In genomic region chr20:37979021-37979985, GRCh38 we compare ENCODE assay signal across 13 cellular contexts. TPM values are rescaled to one million over a fixed set of nuclear protein-coding genes. Genes with fewer than 3 reads are reported as not detected.
DNase-seq lines count a peak whose midpoint lies in the region; ATAC-seq and TF ChIP-seq lines count a peak whose summit lies in the region.
"Had no signal": no experiment of that assay in that cellular context is flagged by ENCODE, and none has a peak within 500 bp of the region (broad histone marks: within the 10 kb centered on the region; RNA-seq: fewer than 3 reads in every experiment).

No MANE protein-coding gene starts in this region.

- POLR2A ChIA-PET in WTC11 (lab: Charles Lee), result no interaction called here

- CTCF ChIA-PET in WTC11 (lab: Charles Lee), result interaction anchor here (0.7 to 3.3 kb wide), 4 partner anchors 14 to 415 kb away, joined by 3 to 32 read pairs (median 5); no protein-coding TSS in a partner anchor

- H3K4me3 Mint-ChIP-seq in stimulated activated naive CD8-positive, alpha-beta T cell treated with anti-CD3 and anti-CD28 coated beads, Interleukin-15, amount 100 ng/mL, for 72 hours, result no peak overlapping the region
- no peak overlapping the region for H3K4me3 Mint-ChIP-seq in WTC11
- no peak overlapping the region for H3K4me3 Mint-ChIP-seq in glutamatergic neuron (ENCODE audit: unreplicated experiment)
- H3K4me3 Mint-ChIP-seq: B cell; CD8-positive, alpha-beta T cell; IgD-negative memory B cell had no signal

- no peak for ATAC-seq in stimulated activated naive CD8-positive, alpha-beta T cell treated with anti-CD3 and anti-CD28 coated beads, Interleukin-15, amount 100 ng/mL, for 72 hours
- ATAC-seq in stimulated activated naive CD8-positive, alpha-beta T cell treated with anti-CD3 and anti-CD28 coated beads, Interleukin-15, Interleukin-2, amounts not matched to agents 100 U/mL and 50 U/mL, for 24 hours, result no peak
- no peak for ATAC-seq in WTC11
- ATAC-seq: CD8-positive, alpha-beta T cell had no signal

- TF ChIP-seq CTCF in WTC11 (IDR thresholded peaks at IDR 0.05) (no peak), glutamatergic neuron (IDR thresholded peaks at IDR 0.05; ENCODE audit: partially characterized antibody, unreplicated experiment) (peak; percentile 19)

- H3K36me3 Mint-ChIP-seq in WTC11 (peaks cover 16% of the 10 kb centered on the region), glutamatergic neuron (ENCODE audit: unreplicated experiment) (no peaks in the 10 kb centered on the region)

- DNase-seq in stimulated activated naive CD8-positive, alpha-beta T cell treated with anti-CD3 and anti-CD28 coated beads, Interleukin-15, amount 100 ng/mL, for 72 hours, result no peak
- DNase-seq in stimulated activated naive CD8-positive, alpha-beta T cell treated with anti-CD3 and anti-CD28 coated beads, Interleukin-15, Interleukin-2, amounts not matched to agents 100 U/mL and 50 U/mL, for 24 hours, result no peak
- DNase-seq in WTC11 (ENCODE audit: low spot score), result no peak
- no peak for DNase-seq in glutamatergic neuron
- no peak for DNase-seq in EL
- no peak for DNase-seq in activated CD4-positive, alpha-beta T cell treated with anti-CD3 and anti-CD28 coated beads for 48 hours
- DNase-seq in SHP77 (lab: John Stamatoyannopoulos, UW), result no peak
- DNase-seq: CD8-positive, alpha-beta T cell; COR-L47; DND-41; GF-D8 had no signal

- H3K9me3 Mint-ChIP-seq in stimulated activated naive CD8-positive, alpha-beta T cell treated with anti-CD3 and anti-CD28 coated beads, Interleukin-15, amount 100 ng/mL, for 72 hours, result no peaks in the 10 kb centered on the region
- H3K9me3 Mint-ChIP-seq in WTC11 (no peaks in the 10 kb centered on the region), glutamatergic neuron (ENCODE audit: unreplicated experiment) (peaks cover 8% of the 10 kb centered on the region)
- H3K9me3 Mint-ChIP-seq: CD8-positive, alpha-beta T cell; IgD-negative memory B cell had no signal

- peak overlapping the region; percentile 46 to 59 for H3K27ac Mint-ChIP-seq in stimulated activated naive CD8-positive, alpha-beta T cell treated with anti-CD3 and anti-CD28 coated beads, Interleukin-15, amount 100 ng/mL, for 72 hours
- H3K27ac Mint-ChIP-seq in WTC11 (no peak overlapping the region), glutamatergic neuron (ENCODE audit: unreplicated experiment) (no peak overlapping the region)
- H3K27ac Mint-ChIP-seq: B cell; CD8-positive, alpha-beta T cell; IgD-negative memory B cell had no signal

- H3K27me3 Mint-ChIP-seq in stimulated activated naive CD8-positive, alpha-beta T cell treated with anti-CD3 and anti-CD28 coated beads, Interleukin-15, amount 100 ng/mL, for 72 hours, result no peaks in the 10 kb centered on the region
- no peaks in the 10 kb centered on the region; the same call in none of the 2 replicates for H3K27me3 Mint-ChIP-seq in WTC11 (ENCODE audit: low read depth)
- peaks cover 2% of the 10 kb centered on the region for H3K27me3 Mint-ChIP-seq in glutamatergic neuron (ENCODE audit: unreplicated experiment)
- H3K27me3 Mint-ChIP-seq: B cell, IgD-negative memory B cell had no signal

- peaks cover 20% of the 10 kb centered on the region for H3K4me1 Mint-ChIP-seq in stimulated activated naive CD8-positive, alpha-beta T cell treated with anti-CD3 and anti-CD28 coated beads, Interleukin-15, amount 100 ng/mL, for 72 hours
- H3K4me1 Mint-ChIP-seq in WTC11 (peaks cover 19% of the 10 kb centered on the region), glutamatergic neuron (ENCODE audit: low read depth, unreplicated experiment) (peaks cover 24% of the 10 kb centered on the region)

TF ChIP-seq in WTC11, 78 proteins besides CTCF, POLR2A, EP300 and RAD21:
- TF ChIP-seq ZNF512 (CRISPR knock-in tag; IDR thresholded peaks at IDR 0.05; ENCODE audit: borderline replicate concordance) (no peak), ARID4B (CRISPR knock-in tag; IDR thresholded peaks at IDR 0.05; ENCODE audit: borderline replicate concordance) (no peak), USF1 (CRISPR knock-in tag; IDR thresholded peaks at IDR 0.05) (no peak), SMAD3 (CRISPR knock-in tag; IDR thresholded peaks at IDR 0.05; ENCODE audit: borderline replicate concordance) (no peak), ZNF121 (CRISPR knock-in tag; IDR thresholded peaks at IDR 0.05) (0 out of 2 replicates have a peak, but pooled peaks have one; percentile 26), SOX15 (CRISPR knock-in tag; IDR thresholded peaks at IDR 0.05) (no peak)

RNA-seq across cellular contexts. Expression of gene TTI1, which starts 54.0 kb away (rescaled TPM):
- 42.8 to 43.5 TPM (median 43.4 TPM) in 3 replicates for total RNA-seq in WTC11 (2021)
- total RNA-seq in glutamatergic neuron (ENCODE audit: unreplicated experiment), result 22.9 TPM

RNA-seq across cellular contexts. Expression of gene RPRD1B, which starts 54.2 kb away (rescaled TPM):
- total RNA-seq in WTC11 (2021), result 21.4 to 25.5 TPM (median 21.5 TPM) in 3 replicates
- total RNA-seq in glutamatergic neuron (ENCODE audit: unreplicated experiment), result 29.2 TPM

Comparison
In these comparisons a context has a peak if more than half of its experiments do, and no peak if none do; other contexts are left out.
1. H3K27ac Mint-ChIP-seq: peak in stimulated activated naive CD8-positive, alpha-beta T cell treated with anti-CD3 and anti-CD28 coated beads, Interleukin-15, amount 100 ng/mL, for 72 hours (2 of 2); none in WTC11 (single experiment) and glutamatergic neuron (single experiment).